ENCODE assay signal across 1 cellular context in genomic region chr19:49084206-49085019, GRCh38.
A peak's percentile ranks its signal among the peaks of the same experiment; 100 is the strongest.
TF ChIP-seq lines count a peak whose summit lies in the region.

No MANE protein-coding gene starts in this region.

TF ChIP-seq in HepG2, 621 proteins besides CTCF, POLR2A, EP300 and RAD21 (continued from another document):
- TF ChIP-seq, protein P1, sequence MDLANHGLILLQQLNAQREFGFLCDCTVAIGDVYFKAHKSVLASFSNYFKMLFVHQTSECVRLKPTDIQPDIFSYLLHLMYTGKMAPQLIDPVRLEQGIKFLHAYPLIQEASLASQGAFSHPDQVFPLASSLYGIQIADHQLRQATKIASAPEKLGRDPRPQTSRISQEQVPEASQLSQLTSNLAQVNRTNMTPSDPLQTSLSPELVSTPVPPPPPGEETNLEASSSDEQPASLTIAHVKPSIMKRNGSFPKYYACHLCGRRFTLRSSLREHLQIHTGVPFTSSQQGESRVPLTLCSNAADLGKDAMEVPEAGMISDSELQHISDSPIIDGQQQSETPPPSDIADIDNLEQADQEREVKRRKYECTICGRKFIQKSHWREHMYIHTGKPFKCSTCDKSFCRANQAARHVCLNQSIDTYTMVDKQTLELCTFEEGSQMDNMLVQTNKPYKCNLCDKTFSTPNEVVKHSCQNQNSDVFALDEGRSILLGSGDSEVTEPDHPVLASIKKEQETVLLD (CRISPR knock-in tag; IDR thresholded peaks at IDR 0.05; ENCODE audit: low read depth): no peak
- TF ChIP-seq FOXO1 (CRISPR knock-in tag; IDR thresholded peaks at IDR 0.05) (no peak), NAIF1 (CRISPR knock-in tag; IDR thresholded peaks at IDR 0.05; ENCODE audit: borderline replicate concordance) (no peak), ZSCAN21 (CRISPR knock-in tag; IDR thresholded peaks at IDR 0.05; ENCODE audit: borderline replicate concordance) (no peak), ZNF337 (CRISPR knock-in tag; IDR thresholded peaks at IDR 0.05; ENCODE audit: borderline replicate concordance, low read depth) (no peak), EED (CRISPR knock-in tag; IDR thresholded peaks at IDR 0.05) (0 out of 2 replicates have a peak, but pooled peaks have one; percentile 19), ZNF576 (CRISPR knock-in tag; IDR thresholded peaks at IDR 0.05) (no peak)
- TF ChIP-seq, protein P2, sequence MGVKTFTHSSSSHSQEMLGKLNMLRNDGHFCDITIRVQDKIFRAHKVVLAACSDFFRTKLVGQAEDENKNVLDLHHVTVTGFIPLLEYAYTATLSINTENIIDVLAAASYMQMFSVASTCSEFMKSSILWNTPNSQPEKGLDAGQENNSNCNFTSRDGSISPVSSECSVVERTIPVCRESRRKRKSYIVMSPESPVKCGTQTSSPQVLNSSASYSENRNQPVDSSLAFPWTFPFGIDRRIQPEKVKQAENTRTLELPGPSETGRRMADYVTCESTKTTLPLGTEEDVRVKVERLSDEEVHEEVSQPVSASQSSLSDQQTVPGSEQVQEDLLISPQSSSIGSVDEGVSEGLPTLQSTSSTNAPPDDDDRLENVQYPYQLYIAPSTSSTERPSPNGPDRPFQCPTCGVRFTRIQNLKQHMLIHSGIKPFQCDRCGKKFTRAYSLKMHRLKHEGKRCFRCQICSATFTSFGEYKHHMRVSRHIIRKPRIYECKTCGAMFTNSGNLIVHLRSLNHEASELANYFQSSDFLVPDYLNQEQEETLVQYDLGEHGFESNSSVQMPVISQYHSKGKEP (CRISPR knock-in tag; IDR thresholded peaks at IDR 0.05): no peak
